7 cellular contexts compared by ENCODE assay signal in the genomic region with DNA sequence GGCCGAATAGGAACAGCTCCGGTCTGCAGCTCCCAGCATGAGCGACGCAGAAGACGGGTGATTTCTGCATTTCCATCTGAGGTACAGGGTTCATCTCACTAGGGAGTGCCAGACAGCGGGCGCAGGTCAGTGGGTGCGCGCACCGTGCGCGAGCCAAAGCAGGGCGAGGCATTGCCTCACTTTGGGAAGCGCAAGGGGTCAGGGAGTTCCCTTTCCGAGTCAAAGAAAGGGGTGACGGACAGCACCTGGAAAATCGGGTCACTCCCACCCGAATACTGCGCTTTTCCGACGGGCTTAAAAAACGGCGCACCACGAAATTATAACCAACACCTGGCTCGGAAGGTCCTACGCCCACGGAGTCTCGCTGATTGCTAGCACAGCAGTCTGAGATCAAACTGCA.
A peak's percentile ranks its signal among the peaks of the same experiment; 100 is the strongest.
DNase-seq lines count a peak whose midpoint lies in the region; ATAC-seq and TF ChIP-seq lines count a peak whose summit lies in the region.
"Not testable (repeated sequence)": the region's sequence is repeated elsewhere in the genome, so short reads cannot be mapped to it uniquely, and the experiment has no call there.

No MANE protein-coding gene starts in this region.

- peak overlapping the region; percentile 81 for H2AFZ ChIP-seq in PC-3 (ENCODE audit: low read length)

- H3K36me3 ChIP-seq in ES-I3 (ENCODE audit: insufficient read depth, low read length); PC-3 (ENCODE audit: low read depth, low read length): not testable (repeated sequence)

- TF ChIP-seq CTCF in PC-3 (conservative IDR thresholded peaks at IDR 0.05; ENCODE audit: low read depth, low read length); WTC11 (IDR thresholded peaks at IDR 0.05); osteocyte (IDR thresholded peaks at IDR 0.05): not testable (repeated sequence)

- peak overlapping the region; percentile 24; the same call in 1 of the 2 replicates for H3K9ac ChIP-seq in ES-I3 (ENCODE audit: low read depth, low read length)
- peak overlapping the region; percentile 71 for H3K9ac ChIP-seq in PC-3 (ENCODE audit: low read length)

- H3F3A ChIP-seq in PC-3 (ENCODE audit: low read length, unreplicated experiment), result not testable (repeated sequence)

- DNase-seq in COLO668 (lab: John Stamatoyannopoulos, UW; ENCODE audit: unreplicated experiment), result peak; percentile 22
- DNase-seq in NCI-H146 (lab: John Stamatoyannopoulos, UW), result peak; percentile 16
- DNase-seq in NCI-H526 (lab: John Stamatoyannopoulos, UW), result peak; percentile 42 to 57
- peak; percentile 19 for DNase-seq in PC-3
- not testable (repeated sequence) for DNase-seq in WTC11 (ENCODE audit: low spot score); osteocyte (ENCODE audit: extremely low spot score, unreplicated experiment)

- CTCF ChIA-PET in PC-3 (lab: Charles Lee); WTC11 (lab: Charles Lee): not testable (repeated sequence)

- H3K4me3 Mint-ChIP-seq in WTC11 (peak overlapping the region; percentile 56), osteocyte (ENCODE audit: unreplicated experiment) (peak overlapping the region; percentile 32)

- H3K27me3 Mint-ChIP-seq in WTC11 (ENCODE audit: low read depth); osteocyte (ENCODE audit: unreplicated experiment): not testable (repeated sequence)

- not testable (repeated sequence) for H3K9me2 ChIP-seq in PC-3 (replicated peaks; ENCODE audit: low read length)

- peak overlapping the region; percentile 74 for H3K4me3 ChIP-seq in PC-3 (ENCODE audit: low read length)

- not testable (repeated sequence) for H3K36me3 Mint-ChIP-seq in WTC11; osteocyte (ENCODE audit: unreplicated experiment)

- not testable (repeated sequence) for BruUV-seq in PC-3 (replicated peaks; lab: Mats Ljungman, UMichigan)

- not testable (repeated sequence) for H3K27me3 ChIP-seq in PC-3 (ENCODE audit: low read length)

- peak overlapping the region; percentile 82 for H3K4me2 ChIP-seq in PC-3 (ENCODE audit: low read length)

- intact Hi-C loops in PC-3 (cut with micrococcal nuclease), result loop anchor here (2.0 to 5.0 kb wide), 2 partner anchors 87 to 161 kb away; no protein-coding TSS in a partner anchor

- POLR2A ChIA-PET in PC-3 (lab: Charles Lee; ENCODE audit: unreplicated experiment), result interaction anchor here (0.6 kb wide), 1 partner anchor 27 kb away, joined by 4 read pairs; no protein-coding TSS in a partner anchor
- POLR2A ChIA-PET in WTC11 (lab: Charles Lee), result not testable (repeated sequence)

- peak overlapping the region; percentile 69 for H3K27ac ChIP-seq in PC-3 (ENCODE audit: low read length)

- 0 out of 2 replicates have a peak overlapping the region, but pooled peaks have one; percentile 41 for H3K27ac Mint-ChIP-seq in WTC11
- H3K27ac Mint-ChIP-seq in osteocyte (ENCODE audit: unreplicated experiment), result not testable (repeated sequence)

- H3K4me1 Mint-ChIP-seq in WTC11; osteocyte (ENCODE audit: unreplicated experiment): not testable (repeated sequence)

- peak; percentile 49; the same call in 1 of the 2 replicates for ATAC-seq in PC-3
- not testable (repeated sequence) for ATAC-seq in WTC11

- H3K4me1 ChIP-seq in ES-I3 (ENCODE audit: insufficient read depth, low read length), result not testable (repeated sequence)
- H3K4me1 ChIP-seq in PC-3 (ENCODE audit: insufficient read depth, low read length), result peaks cover 10% of the 10 kb centered on the region

- not testable (repeated sequence) for H4K20me1 ChIP-seq in PC-3 (ENCODE audit: low read length)

- peaks cover 23% of the 10 kb centered on the region for H3K79me2 ChIP-seq in PC-3 (ENCODE audit: low read length)

- H3K9me3 Mint-ChIP-seq in WTC11; osteocyte (ENCODE audit: unreplicated experiment): not testable (repeated sequence)

- not testable (repeated sequence) for H3K9me3 ChIP-seq in ES-I3 (ENCODE audit: control insufficient read depth, insufficient read depth, low read length); PC-3 (ENCODE audit: low read length)
